In the genomic region with DNA sequence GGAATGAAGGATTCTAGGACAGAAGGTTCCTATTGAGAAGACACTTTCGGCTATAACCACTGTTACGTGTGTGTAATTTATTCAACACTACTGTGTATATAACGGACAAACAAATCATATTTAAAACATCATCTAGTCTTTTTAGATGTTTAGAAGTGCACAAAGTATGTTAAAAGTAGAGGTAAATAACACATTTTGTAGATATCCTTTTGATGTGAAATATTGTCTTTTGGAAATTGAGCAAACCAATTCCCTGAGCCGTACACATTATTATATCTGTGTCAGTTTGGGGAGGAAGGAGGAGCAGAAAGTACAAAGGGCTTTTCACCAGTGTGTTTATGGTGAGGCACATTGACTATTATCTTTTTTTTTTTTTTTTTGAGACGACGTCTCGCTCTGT, we compare ENCODE assay signal across 28 cellular contexts. TPM values are rescaled to one million over a fixed set of nuclear protein-coding genes. Genes with fewer than 3 reads are reported as not detected.
"Had no signal": no experiment of that assay in that cellular context is flagged by ENCODE, and none has a peak within 500 bp of the region (broad histone marks: within the 10 kb centered on the region; RNA-seq: fewer than 3 reads in every experiment).

No MANE protein-coding gene starts in this region.

- H3K27ac Mint-ChIP-seq: activated CD4-positive, alpha-beta T cell treated with anti-CD3 and anti-CD28 coated beads, Interleukin-2, amount 10 ng/mL, durations not matched to agents 24 days and 14 days; activated CD8-positive, alpha-beta T cell treated with anti-CD3 and anti-CD28 coated beads for 36 hours; activated naive CD8-positive, alpha-beta T cell treated with anti-CD3 and anti-CD28 coated beads for 36 hours; activated T-cell treated with anti-CD3 and anti-CD28 coated beads, Interleukin-2, amount 50 U/mL, for 72 hours; activated T-helper 17 cell treated with anti-CD3 and anti-CD28 coated beads, Interleukin-2, amount 50 U/mL, for 72 hours; T-helper 1 cell treated with Interleukin-12 subunit alpha and Interleukin-12 subunit beta and Interleukin-4 antibody, amounts not matched to agents 30 μg/mL and 1 μg/mL, for 36 hours; T-helper 2 cell treated with Interferon-gamma antibody and Interleukin-4, amounts not matched to agents 5 μg/mL and 100 μg/mL, for 36 hours had no signal

- H3K4me1 Mint-ChIP-seq: activated CD4-positive, alpha-beta T cell treated with anti-CD3 and anti-CD28 coated beads, Interleukin-2, amount 10 ng/mL, durations not matched to agents 24 days and 14 days; activated naive CD8-positive, alpha-beta T cell treated with anti-CD3 and anti-CD28 coated beads for 36 hours; activated T-helper 17 cell treated with anti-CD3 and anti-CD28 coated beads, Interleukin-2, amount 50 U/mL, for 72 hours had no signal

- H3K4me1 ChIP-seq: ascending aorta, body of pancreas, breast epithelium, SJCRH30 had no signal

- H3K9me3 Mint-ChIP-seq: activated CD4-positive, alpha-beta T cell treated with anti-CD3 and anti-CD28 coated beads, Interleukin-2, amount 10 ng/mL, durations not matched to agents 24 days and 14 days; activated CD8-positive, alpha-beta T cell treated with anti-CD3 and anti-CD28 coated beads for 36 hours; activated naive CD8-positive, alpha-beta T cell treated with anti-CD3 and anti-CD28 coated beads for 36 hours; activated T-cell treated with anti-CD3 and anti-CD28 coated beads, Interleukin-2, amount 50 U/mL, for 72 hours; activated T-helper 17 cell treated with anti-CD3 and anti-CD28 coated beads, Interleukin-2, amount 50 U/mL, for 72 hours; T-helper 1 cell treated with Interleukin-12 subunit alpha and Interleukin-12 subunit beta and Interleukin-4 antibody, amounts not matched to agents 30 μg/mL and 1 μg/mL, for 36 hours; T-helper 2 cell treated with Interferon-gamma antibody and Interleukin-4, amounts not matched to agents 5 μg/mL and 100 μg/mL, for 36 hours had no signal

- DNase-seq: activated CD4-positive, alpha-beta T cell treated with anti-CD3 and anti-CD28 coated beads, Interleukin-2, amount 10 ng/mL, durations not matched to agents 24 days and 14 days; activated CD4-positive, alpha-beta T cell treated with anti-CD3 and anti-CD28 coated beads, Interleukin-2, amount 50 U/mL, for 4 hours; activated CD8-positive, alpha-beta T cell treated with anti-CD3 and anti-CD28 coated beads for 36 hours; activated effector memory CD4-positive, alpha-beta T cell treated with anti-CD3 and anti-CD28 coated beads, Interleukin-2, amount 50 U/mL, for 16 hours; activated naive CD4-positive, alpha-beta T cell; activated naive CD4-positive, alpha-beta T cell treated with anti-CD3 and anti-CD28 coated beads, Interleukin-2, amount 50 U/mL, for 16 hours; activated naive CD8-positive, alpha-beta T cell treated with anti-CD3 and anti-CD28 coated beads for 36 hours; activated T-cell treated with anti-CD3 and anti-CD28 coated beads, Interleukin-2, amount 50 U/mL, for 1 hour; activated T-cell treated with anti-CD3 and anti-CD28 coated beads, Interleukin-2, amount 50 U/mL, for 72 hours; amniotic stem cell; body of pancreas; NCI-H1105; NCI-H1436; NCI-H1694; NCI-H1930; NCI-H2081 treated with DMSO at 0.1 percent for 48 hours; NCI-H345; NCI-H524 treated with DMSO at 0.1 percent for 48 hours; SHP77; SJCRH30 had no signal

- H3K36me3 Mint-ChIP-seq: activated naive CD8-positive, alpha-beta T cell treated with anti-CD3 and anti-CD28 coated beads for 36 hours had no signal

- H3K36me3 ChIP-seq: ascending aorta, breast epithelium, SJCRH30 had no signal

- H3K27me3 ChIP-seq: ascending aorta, body of pancreas, breast epithelium, SJCRH30 had no signal

- H3K9me3 ChIP-seq: ascending aorta, body of pancreas, breast epithelium, SJCRH30 had no signal

- H3K4me2 ChIP-seq: KMS-11 had no signal

- H3K4me3 ChIP-seq: ascending aorta, body of pancreas, breast epithelium, SJCRH30, SK-N-MC had no signal

- H3K9ac ChIP-seq: KMS-11 had no signal

- H3K27ac ChIP-seq: ascending aorta, body of pancreas, breast epithelium, KMS-11, SJCRH30, SK-N-MC had no signal

- H3K4me3 Mint-ChIP-seq: activated CD4-positive, alpha-beta T cell treated with anti-CD3 and anti-CD28 coated beads, Interleukin-2, amount 10 ng/mL, durations not matched to agents 24 days and 14 days; activated CD8-positive, alpha-beta T cell treated with anti-CD3 and anti-CD28 coated beads for 36 hours; activated naive CD8-positive, alpha-beta T cell treated with anti-CD3 and anti-CD28 coated beads for 36 hours; activated T-cell treated with anti-CD3 and anti-CD28 coated beads, Interleukin-2, amount 50 U/mL, for 72 hours; activated T-helper 17 cell treated with anti-CD3 and anti-CD28 coated beads, Interleukin-2, amount 50 U/mL, for 72 hours; T-helper 1 cell treated with Interleukin-12 subunit alpha and Interleukin-12 subunit beta and Interleukin-4 antibody, amounts not matched to agents 30 μg/mL and 1 μg/mL, for 36 hours; T-helper 2 cell treated with Interferon-gamma antibody and Interleukin-4, amounts not matched to agents 5 μg/mL and 100 μg/mL, for 36 hours had no signal

RNA-seq across cellular contexts. Expression of gene ANKRD18A, which starts 39.1 kb away (rescaled TPM):
- total RNA-seq: ascending aorta, RPMI7951 had no signal
